11 cellular contexts compared by ENCODE assay signal in the genomic region with DNA sequence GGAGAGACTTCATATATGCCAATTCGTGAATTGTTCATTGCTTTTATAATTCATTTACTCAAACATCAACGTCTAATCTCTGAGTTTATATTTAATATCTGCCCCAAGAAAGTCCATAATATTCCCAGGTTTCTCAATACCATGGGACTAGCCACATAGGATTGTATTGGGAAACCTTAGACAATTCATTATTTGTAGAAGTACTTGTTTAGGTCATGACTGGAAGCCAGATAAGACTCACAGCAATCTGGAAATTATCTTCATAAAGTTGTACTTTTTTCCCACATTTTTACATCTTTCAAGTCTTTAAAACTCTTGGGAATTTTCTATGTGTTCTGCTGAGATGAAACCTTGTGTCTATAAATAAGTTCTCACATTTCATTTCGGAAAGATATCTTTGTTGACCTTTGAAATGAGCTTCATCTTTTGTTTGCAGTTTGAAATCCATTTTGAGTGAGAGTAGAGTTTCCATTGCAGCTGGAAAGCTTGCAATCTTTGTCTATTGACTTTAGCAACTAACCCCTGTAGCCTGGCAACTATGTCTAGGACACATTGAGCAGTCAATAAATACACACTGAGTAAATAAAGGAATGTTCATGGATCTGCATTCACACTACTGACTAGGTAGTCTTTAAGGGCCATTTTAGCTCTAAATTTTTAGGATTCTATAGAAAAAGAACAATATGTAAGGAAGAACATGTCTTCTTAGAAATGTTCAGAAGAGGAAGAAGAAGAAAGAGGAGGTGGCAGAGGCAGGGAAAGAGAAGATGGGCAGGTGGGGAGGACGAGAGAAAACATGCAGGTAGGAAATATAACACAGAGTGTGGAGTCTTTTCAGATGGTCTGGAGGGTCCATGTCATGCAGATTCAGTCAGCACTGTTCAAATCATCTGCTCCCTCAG.
A peak's percentile ranks its signal among the peaks of the same experiment; 100 is the strongest.
DNase-seq lines count a peak whose midpoint lies in the region; ATAC-seq lines count a peak whose summit lies in the region.
"Had no signal": no experiment of that assay in that cellular context is flagged by ENCODE, and none has a peak within 500 bp of the region (broad histone marks: within the 10 kb centered on the region; RNA-seq: fewer than 3 reads in every experiment).

No MANE protein-coding gene starts in this region.

- H3K4me1 ChIP-seq in adipocyte (ENCODE audit: control insufficient read depth, insufficient read depth, low read length): no peaks in the 10 kb centered on the region

- ATAC-seq in HG02798 (IDR thresholded peaks at IDR 0.05; ENCODE audit: poor library complexity, unreplicated experiment): no peak
- no peak for ATAC-seq in naive thymus-derived CD8-positive, alpha-beta T cell
- no peak for ATAC-seq in GM19455 (IDR thresholded peaks at IDR 0.05; ENCODE audit: unreplicated experiment)

- peaks cover 14% of the 10 kb centered on the region for H3K9me3 ChIP-seq in adipocyte (ENCODE audit: control insufficient read depth, low read length)

- no peaks in the 10 kb centered on the region for H3K27me3 ChIP-seq in adipocyte (replicated peaks; ENCODE audit: control insufficient read depth, insufficient read depth, low read length)
- H3K27me3 ChIP-seq: BLaER1 treated with 17β-estradiol and CSF1 and Interleukin-3, amounts not matched to agents 10 nM and 100 nM had no signal

- H3K4me3 ChIP-seq in adipocyte (ENCODE audit: low read length): no peak overlapping the region
- H3K4me3 ChIP-seq: BLaER1 treated with 17β-estradiol and CSF1 and Interleukin-3, amounts not matched to agents 10 nM and 100 nM had no signal

- H3K4me3 Mint-ChIP-seq in naive thymus-derived CD8-positive, alpha-beta T cell: no peak overlapping the region
- H3K4me3 Mint-ChIP-seq: activated naive CD4-positive, alpha-beta T cell treated with anti-CD3 and anti-CD28 coated beads, Interleukin-2, amount 50 U/mL, for 24 hours had no signal

- H3K36me3 ChIP-seq in adipocyte (ENCODE audit: control insufficient read depth, insufficient read depth, low read length, severe bottlenecking): no peaks in the 10 kb centered on the region
- H3K36me3 ChIP-seq: BLaER1 treated with 17β-estradiol and CSF1 and Interleukin-3, amounts not matched to agents 10 nM and 100 nM had no signal

- no peak overlapping the region for H3K9ac ChIP-seq in adipocyte (ENCODE audit: low read length)
- H3K9ac ChIP-seq: BLaER1 treated with 17β-estradiol and CSF1 and Interleukin-3, amounts not matched to agents 10 nM and 100 nM had no signal

- no peaks in the 10 kb centered on the region for H3K36me3 Mint-ChIP-seq in naive thymus-derived CD8-positive, alpha-beta T cell
- H3K36me3 Mint-ChIP-seq: activated naive CD4-positive, alpha-beta T cell treated with anti-CD3 and anti-CD28 coated beads, Interleukin-2, amount 50 U/mL, for 24 hours had no signal

- POLR2A ChIA-PET in naive thymus-derived CD8-positive, alpha-beta T cell (lab: Charles Lee): no interaction called here

- intact Hi-C loops in head of caudate nucleus (cut with DNase I): no loop called here

- H3K27ac Mint-ChIP-seq in naive thymus-derived CD8-positive, alpha-beta T cell: no peak overlapping the region
- H3K27ac Mint-ChIP-seq: activated naive CD4-positive, alpha-beta T cell treated with anti-CD3 and anti-CD28 coated beads, Interleukin-2, amount 50 U/mL, for 24 hours had no signal

- peaks cover 0 to 1% (median 0%) of the 10 kb centered on the region in 5 donors for H3K27me3 Mint-ChIP-seq in naive thymus-derived CD8-positive, alpha-beta T cell
- H3K27me3 Mint-ChIP-seq: activated naive CD4-positive, alpha-beta T cell treated with anti-CD3 and anti-CD28 coated beads, Interleukin-2, amount 50 U/mL, for 24 hours had no signal

- no peaks in the 10 kb centered on the region for H3K4me1 Mint-ChIP-seq in naive thymus-derived CD8-positive, alpha-beta T cell
- H3K4me1 Mint-ChIP-seq: activated naive CD4-positive, alpha-beta T cell treated with anti-CD3 and anti-CD28 coated beads, Interleukin-2, amount 50 U/mL, for 24 hours had no signal

- DNase-seq in DMS153 (lab: John Stamatoyannopoulos, UW) (peak; percentile 95), NCI-H2029 (lab: John Stamatoyannopoulos, UW) (peak; percentile 90), adipocyte (ENCODE audit: low read depth) (peak; percentile 36), mucosa of gallbladder (ENCODE audit: low spot score) (peak; percentile 25), head of caudate nucleus (no peak)
- no peak for DNase-seq in naive thymus-derived CD8-positive, alpha-beta T cell
- DNase-seq: GDM1 had no signal

- peaks cover 2 to 40% (median 11%) of the 10 kb centered on the region in 9 donors for H3K9me3 Mint-ChIP-seq in naive thymus-derived CD8-positive, alpha-beta T cell

Comparison
In these comparisons a context has a peak if more than half of its experiments do, and no peak if none do; other contexts are left out.
1. DNase-seq: peak in DMS153 (single experiment), NCI-H2029 (single experiment), adipocyte (single experiment) and mucosa of gallbladder (single experiment); none in naive thymus-derived CD8-positive, alpha-beta T cell (0 of 10) and head of caudate nucleus (0 of 42).